15 cellular contexts compared by ENCODE assay signal in the genomic region with DNA sequence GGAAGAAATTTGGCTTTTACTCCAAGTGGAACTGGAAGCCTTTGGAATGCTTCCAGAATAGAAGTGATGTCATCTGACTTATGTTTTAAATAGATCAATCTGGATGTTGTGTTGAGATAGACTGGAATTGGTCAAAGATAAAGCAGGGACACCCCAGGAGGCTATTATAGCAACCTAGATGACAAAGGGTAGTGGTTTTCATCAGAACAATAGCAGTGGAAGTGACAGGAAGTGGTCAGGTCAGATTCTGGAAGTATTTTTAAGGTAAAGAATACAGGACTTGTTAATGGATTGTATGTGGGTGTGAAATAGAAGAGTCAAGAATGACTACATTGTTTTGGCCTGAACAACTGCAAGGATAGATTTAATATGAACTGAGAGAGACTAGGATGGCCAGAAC.
"Had no signal": no experiment of that assay in that cellular context is flagged by ENCODE, and none has a peak within 500 bp of the region (broad histone marks: within the 10 kb centered on the region; RNA-seq: fewer than 3 reads in every experiment).

No MANE protein-coding gene starts in this region.

- ATAC-seq: left lobe of liver, natural killer cell, WTC11 had no signal

- DNase-seq: activated gamma-delta T cell treated with Interleukin-2 at 50 U/mL for 16 hours; activated T-cell treated with anti-CD3 and anti-CD28 coated beads, Interleukin-2, amount 50 U/mL, for 1 hour; aorta; colonic mucosa; endodermal cell; kidney; natural killer cell; retina; spleen; stimulated activated CD4-positive, alpha-beta T cell treated with anti-CD3 and anti-CD28 coated beads, Interleukin-4, amount 100 ng/mL, for 1 hour; stimulated activated naive CD4-positive, alpha-beta T cell; T1000; upper lobe of left lung had no signal
